ENCODE assay signal across 2 cellular contexts in the genomic region with DNA sequence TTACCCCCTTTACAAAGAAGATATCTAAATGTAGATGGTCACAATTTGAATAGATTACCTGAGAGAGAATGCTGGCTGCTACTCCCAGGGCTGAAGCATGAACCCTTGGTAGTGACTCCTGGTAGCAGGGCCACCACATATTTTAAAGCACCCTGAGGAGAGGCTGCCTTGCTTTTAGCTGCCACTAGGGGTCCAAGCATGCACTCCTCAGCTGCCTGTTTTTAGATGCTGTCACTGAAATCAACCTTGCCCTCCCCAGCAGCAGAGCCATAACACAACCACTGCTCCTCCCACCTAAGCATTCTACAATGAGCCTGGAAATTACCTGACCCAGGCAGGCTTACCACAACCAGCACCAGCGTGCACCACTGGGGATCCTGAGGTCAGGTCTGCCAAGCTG.
TF ChIP-seq lines count a peak whose summit lies in the region.

No MANE protein-coding gene starts in this region.

TF ChIP-seq in SK-N-SH treated with all-trans-retinoic acid at 6 μM for 48 hours, 23 proteins besides CTCF, POLR2A, EP300 and RAD21 (continued from another document):
- TF ChIP-seq, protein P1, sequence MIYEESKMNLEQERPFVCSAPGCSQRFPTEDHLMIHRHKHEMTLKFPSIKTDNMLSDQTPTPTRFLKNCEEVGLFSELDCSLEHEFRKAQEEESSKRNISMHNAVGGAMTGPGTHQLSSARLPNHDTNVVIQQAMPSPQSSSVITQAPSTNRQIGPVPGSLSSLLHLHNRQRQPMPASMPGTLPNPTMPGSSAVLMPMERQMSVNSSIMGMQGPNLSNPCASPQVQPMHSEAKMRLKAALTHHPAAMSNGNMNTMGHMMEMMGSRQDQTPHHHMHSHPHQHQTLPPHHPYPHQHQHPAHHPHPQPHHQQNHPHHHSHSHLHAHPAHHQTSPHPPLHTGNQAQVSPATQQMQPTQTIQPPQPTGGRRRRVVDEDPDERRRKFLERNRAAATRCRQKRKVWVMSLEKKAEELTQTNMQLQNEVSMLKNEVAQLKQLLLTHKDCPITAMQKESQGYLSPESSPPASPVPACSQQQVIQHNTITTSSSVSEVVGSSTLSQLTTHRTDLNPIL (CRISPR knock-in tag; IDR thresholded peaks at IDR 0.05; ENCODE audit: low read depth) = no peak
- no peak for TF ChIP-seq SNAI2 (CRISPR knock-in tag; IDR thresholded peaks at IDR 0.05)
- TF ChIP-seq, protein P2, sequence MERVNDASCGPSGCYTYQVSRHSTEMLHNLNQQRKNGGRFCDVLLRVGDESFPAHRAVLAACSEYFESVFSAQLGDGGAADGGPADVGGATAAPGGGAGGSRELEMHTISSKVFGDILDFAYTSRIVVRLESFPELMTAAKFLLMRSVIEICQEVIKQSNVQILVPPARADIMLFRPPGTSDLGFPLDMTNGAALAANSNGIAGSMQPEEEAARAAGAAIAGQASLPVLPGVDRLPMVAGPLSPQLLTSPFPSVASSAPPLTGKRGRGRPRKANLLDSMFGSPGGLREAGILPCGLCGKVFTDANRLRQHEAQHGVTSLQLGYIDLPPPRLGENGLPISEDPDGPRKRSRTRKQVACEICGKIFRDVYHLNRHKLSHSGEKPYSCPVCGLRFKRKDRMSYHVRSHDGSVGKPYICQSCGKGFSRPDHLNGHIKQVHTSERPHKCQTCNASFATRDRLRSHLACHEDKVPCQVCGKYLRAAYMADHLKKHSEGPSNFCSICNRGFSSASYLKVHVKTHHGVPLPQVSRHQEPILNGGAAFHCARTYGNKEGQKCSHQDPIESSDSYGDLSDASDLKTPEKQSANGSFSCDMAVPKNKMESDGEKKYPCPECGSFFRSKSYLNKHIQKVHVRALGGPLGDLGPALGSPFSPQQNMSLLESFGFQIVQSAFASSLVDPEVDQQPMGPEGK (CRISPR knock-in tag; IDR thresholded peaks at IDR 0.05; ENCODE audit: borderline replicate concordance) = no peak
- TF ChIP-seq, protein P3, sequence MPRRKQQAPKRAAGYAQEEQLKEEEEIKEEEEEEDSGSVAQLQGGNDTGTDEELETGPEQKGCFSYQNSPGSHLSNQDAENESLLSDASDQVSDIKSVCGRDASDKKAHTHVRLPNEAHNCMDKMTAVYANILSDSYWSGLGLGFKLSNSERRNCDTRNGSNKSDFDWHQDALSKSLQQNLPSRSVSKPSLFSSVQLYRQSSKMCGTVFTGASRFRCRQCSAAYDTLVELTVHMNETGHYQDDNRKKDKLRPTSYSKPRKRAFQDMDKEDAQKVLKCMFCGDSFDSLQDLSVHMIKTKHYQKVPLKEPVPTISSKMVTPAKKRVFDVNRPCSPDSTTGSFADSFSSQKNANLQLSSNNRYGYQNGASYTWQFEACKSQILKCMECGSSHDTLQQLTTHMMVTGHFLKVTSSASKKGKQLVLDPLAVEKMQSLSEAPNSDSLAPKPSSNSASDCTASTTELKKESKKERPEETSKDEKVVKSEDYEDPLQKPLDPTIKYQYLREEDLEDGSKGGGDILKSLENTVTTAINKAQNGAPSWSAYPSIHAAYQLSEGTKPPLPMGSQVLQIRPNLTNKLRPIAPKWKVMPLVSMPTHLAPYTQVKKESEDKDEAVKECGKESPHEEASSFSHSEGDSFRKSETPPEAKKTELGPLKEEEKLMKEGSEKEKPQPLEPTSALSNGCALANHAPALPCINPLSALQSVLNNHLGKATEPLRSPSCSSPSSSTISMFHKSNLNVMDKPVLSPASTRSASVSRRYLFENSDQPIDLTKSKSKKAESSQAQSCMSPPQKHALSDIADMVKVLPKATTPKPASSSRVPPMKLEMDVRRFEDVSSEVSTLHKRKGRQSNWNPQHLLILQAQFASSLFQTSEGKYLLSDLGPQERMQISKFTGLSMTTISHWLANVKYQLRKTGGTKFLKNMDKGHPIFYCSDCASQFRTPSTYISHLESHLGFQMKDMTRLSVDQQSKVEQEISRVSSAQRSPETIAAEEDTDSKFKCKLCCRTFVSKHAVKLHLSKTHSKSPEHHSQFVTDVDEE (CRISPR knock-in tag; IDR thresholded peaks at IDR 0.05) = no peak

TF ChIP-seq in GM12878, 131 proteins besides CTCF, POLR2A, EP300 and RAD21 (continued from another document):
- TF ChIP-seq RELA (IDR thresholded peaks at IDR 0.05; ENCODE audit: borderline replicate concordance, partially characterized antibody) (no peak), ATF7 (IDR thresholded peaks at IDR 0.05; ENCODE audit: low read depth) (no peak), FOXM1 (IDR thresholded peaks at IDR 0.05; ENCODE audit: low read depth, low read length) (no peak), SREBF2 (IDR thresholded peaks at IDR 0.05; ENCODE audit: low read length) (no peak), RAD51 (IDR thresholded peaks at IDR 0.05) (no peak)
